Comparison of ENCODE assay signal across 8 cellular contexts in the genomic region with DNA sequence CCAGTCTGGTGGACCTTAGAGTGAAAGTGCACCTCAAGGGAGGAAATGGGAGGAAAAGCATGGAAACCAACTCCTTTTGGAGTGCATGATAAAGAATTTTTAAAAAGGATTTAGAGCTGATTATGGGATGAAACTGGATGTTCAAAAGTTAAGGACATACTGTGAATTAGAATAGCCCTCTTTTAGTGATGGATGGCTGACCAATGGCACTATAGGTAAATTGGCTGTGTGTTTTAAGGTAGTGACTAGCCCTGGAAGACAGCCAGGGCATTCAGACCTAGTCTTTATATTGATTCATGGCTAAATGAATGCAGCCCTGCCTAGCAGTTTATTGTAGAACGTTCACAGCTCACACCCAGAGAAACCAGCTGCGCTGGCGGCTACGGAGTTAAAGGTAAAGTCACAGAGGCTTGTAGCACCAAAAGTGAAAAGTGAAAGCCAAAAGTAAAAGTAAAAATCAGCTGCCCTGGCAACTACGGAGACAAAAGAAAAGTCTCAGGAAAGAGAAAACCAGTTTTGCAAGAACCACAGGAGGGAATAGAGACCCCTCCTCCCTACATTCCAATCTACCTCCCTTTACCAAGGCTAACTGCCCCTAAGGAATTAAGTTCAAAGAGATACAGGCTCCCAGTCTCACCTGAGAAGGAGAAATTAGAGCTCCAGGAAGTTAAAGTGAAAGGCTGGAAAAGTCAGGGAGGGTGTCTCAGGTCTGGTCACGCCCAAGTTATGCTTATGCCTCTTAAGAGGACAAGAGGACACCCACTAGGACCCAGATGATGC. TPM values are rescaled to one million over a fixed set of nuclear protein-coding genes. Genes with fewer than 3 reads are reported as not detected.
DNase-seq lines count a peak whose midpoint lies in the region; ATAC-seq, FAIRE-seq and TF ChIP-seq lines count a peak whose summit lies in the region.

No MANE protein-coding gene starts in this region.

- intact Hi-C loops in head of caudate nucleus (cut with DNase I) = no loop called here

- H3K4me3 Mint-ChIP-seq in activated CD8-positive, alpha-beta memory T cell treated with anti-CD3 and anti-CD28 coated beads, Interleukin-2, amount 10 ng/mL, durations not matched to agents 7 days and 5 days = peak overlapping the region; percentile 42

- H3K4me1 Mint-ChIP-seq in activated CD8-positive, alpha-beta memory T cell treated with anti-CD3 and anti-CD28 coated beads, Interleukin-2, amount 10 ng/mL, durations not matched to agents 7 days and 5 days = peaks cover 23% of the 10 kb centered on the region

- FAIRE-seq in islet of Langerhans (lab: Jason Lieb, UNC) = peak; percentile 27
- no peak for FAIRE-seq in H54 (lab: Jason Lieb, UNC)

- CTCF ChIA-PET in activated CD8-positive, alpha-beta memory T cell treated with anti-CD3 and anti-CD28 coated beads, Interleukin-2, amount 10 ng/mL, durations not matched to agents 7 days and 5 days (lab: Charles Lee) = no interaction called here

- H3K27ac Mint-ChIP-seq in activated CD8-positive, alpha-beta memory T cell treated with anti-CD3 and anti-CD28 coated beads, Interleukin-2, amount 10 ng/mL, durations not matched to agents 7 days and 5 days = peak overlapping the region; percentile 16

- H3K9ac ChIP-seq in adipocyte (ENCODE audit: low read length) = no peak overlapping the region

- H3K27me3 ChIP-seq in adipocyte (replicated peaks; ENCODE audit: control insufficient read depth, insufficient read depth, low read length) = peaks cover 3% of the 10 kb centered on the region

- H3K27me3 Mint-ChIP-seq in activated CD8-positive, alpha-beta memory T cell treated with anti-CD3 and anti-CD28 coated beads, Interleukin-2, amount 10 ng/mL, durations not matched to agents 7 days and 5 days = no peaks in the 10 kb centered on the region

- H3K36me3 Mint-ChIP-seq in activated CD8-positive, alpha-beta memory T cell treated with anti-CD3 and anti-CD28 coated beads, Interleukin-2, amount 10 ng/mL, durations not matched to agents 7 days and 5 days = no peaks in the 10 kb centered on the region

- peaks cover 15% of the 10 kb centered on the region for H3K4me1 ChIP-seq in adipocyte (ENCODE audit: control insufficient read depth, insufficient read depth, low read length)

- no peak for DNase-seq in activated CD8-positive, alpha-beta memory T cell treated with anti-CD3 and anti-CD28 coated beads, Interleukin-2, amount 10 ng/mL, durations not matched to agents 7 days and 5 days
- DNase-seq in activated CD8-positive, alpha-beta memory T cell treated with anti-CD3 and anti-CD28 coated beads, Interleukin-2, amount 50 U/mL, for 4 hours = no peak
- DNase-seq in NCI-H2107 treated with DMSO at 0.1 percent for 48 hours (lab: John Stamatoyannopoulos, UW; ENCODE audit: unreplicated experiment) = peak; percentile 59
- peak; percentile 1 for DNase-seq in adipocyte (ENCODE audit: low read depth)
- DNase-seq in stimulated activated CD4-positive, alpha-beta T cell treated with anti-CD3 and anti-CD28 coated beads, Interleukin-2, amount 100 ng/mL, for 24 hours = peak; percentile 34 to 49
- no peak for DNase-seq in H54 (ENCODE audit: insufficient read length, low spot score)
- DNase-seq in head of caudate nucleus = no peak

- no peak for ATAC-seq in activated CD8-positive, alpha-beta memory T cell treated with anti-CD3 and anti-CD28 coated beads, Interleukin-2, amount 10 ng/mL, durations not matched to agents 7 days and 5 days

- TF ChIP-seq POLR2A in H54 (IDR thresholded peaks at IDR 0.05; ENCODE audit: low read depth, low read length) = no peak

- H3K4me3 ChIP-seq in adipocyte (ENCODE audit: low read length) = peak overlapping the region; percentile 61

- H3K9me3 ChIP-seq in adipocyte (ENCODE audit: control insufficient read depth, low read length) = no peaks in the 10 kb centered on the region

- H3K9me3 Mint-ChIP-seq in activated CD8-positive, alpha-beta memory T cell treated with anti-CD3 and anti-CD28 coated beads, Interleukin-2, amount 10 ng/mL, durations not matched to agents 7 days and 5 days (ENCODE audit: low read depth) = no peaks in the 10 kb centered on the region

- H3K36me3 ChIP-seq in adipocyte (ENCODE audit: control insufficient read depth, insufficient read depth, low read length, severe bottlenecking) = no peaks in the 10 kb centered on the region

RNA-seq across cellular contexts. Expression of gene ACSM1, which starts 21.8 kb away (rescaled TPM):
- not detected for total RNA-seq in activated CD8-positive, alpha-beta memory T cell treated with anti-CD3 and anti-CD28 coated beads, Interleukin-2, amount 10 ng/mL, durations not matched to agents 7 days and 5 days

Comparison
In these comparisons a context has a peak if more than half of its experiments do, and no peak if none do; other contexts are left out.
1. DNase-seq: peak in NCI-H2107 treated with DMSO at 0.1 percent for 48 hours (single experiment), adipocyte (single experiment) and stimulated activated CD4-positive, alpha-beta T cell treated with anti-CD3 and anti-CD28 coated beads, Interleukin-2, amount 100 ng/mL, for 24 hours (2 of 2); none in activated CD8-positive, alpha-beta memory T cell treated with anti-CD3 and anti-CD28 coated beads, Interleukin-2, amount 10 ng/mL, durations not matched to agents 7 days and 5 days (single experiment), activated CD8-positive, alpha-beta memory T cell treated with anti-CD3 and anti-CD28 coated beads, Interleukin-2, amount 50 U/mL, for 4 hours (single experiment), H54 (single experiment) and head of caudate nucleus (0 of 42).